In genomic region chr4:22052076-22052475, GRCh38 we compare ENCODE assay signal across 20 cellular contexts.
"Had no signal": no experiment of that assay in that cellular context is flagged by ENCODE, and none has a peak within 500 bp of the region (broad histone marks: within the 10 kb centered on the region; RNA-seq: fewer than 3 reads in every experiment).

No MANE protein-coding gene starts in this region.

- ATAC-seq: effector memory CD8-positive, alpha-beta T cell; esophagus mucosa; foreskin keratinocyte; gastrocnemius medialis; gastroesophageal sphincter; heart left ventricle; heart right ventricle had no signal

- DNase-seq: colonic mucosa; cortex of kidney; dermis blood vessel endothelial cell; dorsolateral prefrontal cortex; effector CD4-positive, alpha-beta T cell; effector CD8-positive, alpha-beta T cell; effector memory CD4-positive, alpha-beta T cell; effector memory CD8-positive, alpha-beta T cell; endodermal cell; erythroblast; esophagus squamous epithelium; foreskin fibroblast; foreskin keratinocyte; foreskin melanocyte; gastrocnemius medialis; glutamatergic neuron; heart left ventricle; heart right ventricle had no signal
